In genomic region chr5:110625376-110625999, GRCh38 we compare ENCODE assay signal across 8 cellular contexts.
DNase-seq lines count a peak whose midpoint lies in the region; ATAC-seq and TF ChIP-seq lines count a peak whose summit lies in the region.

No MANE protein-coding gene starts in this region.

- CTCF ChIA-PET in mammary epithelial cell (lab: Charles Lee; ENCODE audit: low non-redundant PET) = no interaction called here

- no peaks in the 10 kb centered on the region for H3K4me1 ChIP-seq in mammary epithelial cell (ENCODE audit: insufficient read depth, low read length)

- DNase-seq in NCI-H2171 treated with DMSO at 0.1 percent for 48 hours (lab: John Stamatoyannopoulos, UW) (peak; percentile 21), NCI-H2171 (lab: John Stamatoyannopoulos, UW) (no peak), NCI-H345 treated with DMSO at 0.1 percent for 48 hours (lab: John Stamatoyannopoulos, UW; ENCODE audit: unreplicated experiment) (peak; percentile 5), mammary epithelial cell (peak; percentile 2), middle frontal gyrus (ENCODE audit: extremely low spot score, low spot score) (peak; percentile 52), NCI-H128 (lab: John Stamatoyannopoulos, UW; ENCODE audit: unreplicated experiment) (no peak)
- no peak for DNase-seq in NK-92 treated with Interleukin-12 subunit alpha and Interleukin-12 subunit beta, amount 100 ng/mL, for 24 hours (lab: John Stamatoyannopoulos, UW)

- no peaks in the 10 kb centered on the region for H3K36me3 ChIP-seq in mammary epithelial cell (ENCODE audit: insufficient read depth, low read length)

- in situ Hi-C loops in mammary epithelial cell (cut with MboI; ENCODE audit: low sequenced_read_pairs in 2 of 2) = no loop called here

- WGBS in mammary epithelial cell (ENCODE audit: low coverage, missing lambda C conversion rate) = 22% methylated on average over 2 of the region's 2 CpGs

- no peak overlapping the region for H2AFZ ChIP-seq in mammary epithelial cell (ENCODE audit: low read depth, low read length)

- no TSS peak for BruUV-seq in mammary epithelial cell (replicated peaks; lab: Mats Ljungman, UMichigan)

- intact Hi-C loops in mammary epithelial cell (cut with micrococcal nuclease) = loop anchor here (10.0 kb wide), 1 partner anchor 581 kb away; no protein-coding TSS in a partner anchor

- no peak overlapping the region for H3K4me2 ChIP-seq in mammary epithelial cell (ENCODE audit: insufficient read depth, low read depth, low read length)

- ATAC-seq in HG03139 (IDR thresholded peaks at IDR 0.05; ENCODE audit: unreplicated experiment) = no peak

- H3K27me3 ChIP-seq in mammary epithelial cell (ENCODE audit: insufficient read depth, low read length) = no peaks in the 10 kb centered on the region

- no peak overlapping the region for H3K9ac ChIP-seq in mammary epithelial cell (ENCODE audit: insufficient read depth, low read length)

- H3K4me3 ChIP-seq in mammary epithelial cell (replicated peaks in 1 of 3; ENCODE audit: insufficient read depth in 1 of 3, low read depth in 2 of 3, low read length in 3 of 3) = no peak overlapping the region

- H3K27ac ChIP-seq in mammary epithelial cell (ENCODE audit: insufficient read depth, low read depth, low read length) = no peak overlapping the region

- no peaks in the 10 kb centered on the region for H4K20me1 ChIP-seq in mammary epithelial cell (ENCODE audit: insufficient read depth, low read length)

- no peaks in the 10 kb centered on the region for H3K79me2 ChIP-seq in mammary epithelial cell (ENCODE audit: insufficient read depth, low read length)

- H3K9me3 ChIP-seq in mammary epithelial cell (replicated peaks; ENCODE audit: insufficient read depth, low read length) = no peaks in the 10 kb centered on the region

- dilution Hi-C loops in mammary epithelial cell (cut with HindIII; ENCODE audit: low sequenced_read_pairs) = no loop called here

- peak; percentile 36 to 39 for TF ChIP-seq CTCF in mammary epithelial cell (conservative IDR thresholded peaks at IDR 0.05 in 1 of 2, IDR thresholded peaks at IDR 0.05 in 1 of 2; ENCODE audit: extremely low read depth in 1 of 2, insufficient read depth in 1 of 2, low read depth in 1 of 2, low read length in 2 of 2)

Comparison
In these comparisons a context has a peak if more than half of its experiments do, and no peak if none do; other contexts are left out.
1. DNase-seq: peak in NCI-H2171 treated with DMSO at 0.1 percent for 48 hours (single experiment), NCI-H345 treated with DMSO at 0.1 percent for 48 hours (single experiment), mammary epithelial cell (single experiment) and middle frontal gyrus (single experiment); none in NCI-H2171 (single experiment), NK-92 treated with Interleukin-12 subunit alpha and Interleukin-12 subunit beta, amount 100 ng/mL, for 24 hours (single experiment) and NCI-H128 (single experiment).